In the genomic region with DNA sequence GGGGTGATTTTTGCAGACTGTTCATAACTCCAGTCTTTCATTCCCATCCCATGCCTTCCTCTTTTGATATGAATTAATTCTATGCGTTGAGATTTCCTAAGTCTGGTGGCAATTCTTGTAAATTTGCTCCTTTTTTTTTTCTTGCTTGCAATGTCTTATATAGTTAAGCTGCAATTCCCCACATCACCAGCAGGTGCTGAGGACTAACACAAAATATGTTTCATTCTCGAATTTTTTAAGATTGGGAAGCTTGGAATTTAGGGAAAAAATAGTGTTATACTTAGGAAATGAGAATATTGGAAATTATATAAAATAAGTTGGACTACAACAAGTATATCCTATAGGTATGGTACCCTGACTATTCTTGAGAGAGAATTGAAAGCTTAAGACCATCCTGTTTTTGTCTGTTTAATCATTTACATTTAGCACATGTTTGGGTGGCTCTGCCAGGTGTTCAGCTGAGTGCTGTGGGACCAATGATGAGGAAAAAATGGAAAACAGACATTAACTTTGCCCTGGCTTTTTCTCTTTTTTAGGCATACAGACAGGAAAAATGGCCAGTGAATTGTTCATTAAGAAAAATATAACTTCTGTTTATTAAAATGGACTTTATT, we compare ENCODE assay signal across 9 cellular contexts. TPM values are rescaled to one million over a fixed set of nuclear protein-coding genes. Genes with fewer than 3 reads are reported as not detected.
DNase-seq lines count a peak whose midpoint lies in the region; ATAC-seq and TF ChIP-seq lines count a peak whose summit lies in the region.
"Had no signal": no experiment of that assay in that cellular context is flagged by ENCODE, and none has a peak within 500 bp of the region (broad histone marks: within the 10 kb centered on the region; RNA-seq: fewer than 3 reads in every experiment).

No MANE protein-coding gene starts in this region.

- no peak overlapping the region for H3K4me3 Mint-ChIP-seq in stimulated activated naive CD8-positive, alpha-beta T cell treated with anti-CD3 and anti-CD28 coated beads, Interleukin-15, amount 100 ng/mL, for 72 hours

- no peak overlapping the region for H3K27ac Mint-ChIP-seq in stimulated activated naive CD8-positive, alpha-beta T cell treated with anti-CD3 and anti-CD28 coated beads, Interleukin-15, amount 100 ng/mL, for 72 hours

- peak; percentile 78 for TF ChIP-seq CTCF in fibroblast of the aortic adventitia (IDR thresholded peaks at IDR 0.05; ENCODE audit: insufficient read depth, low read length)

- H3K27me3 Mint-ChIP-seq in stimulated activated naive CD8-positive, alpha-beta T cell treated with anti-CD3 and anti-CD28 coated beads, Interleukin-15, amount 100 ng/mL, for 72 hours: no peaks in the 10 kb centered on the region

- H3K9me3 Mint-ChIP-seq in stimulated activated naive CD8-positive, alpha-beta T cell treated with anti-CD3 and anti-CD28 coated beads, Interleukin-15, amount 100 ng/mL, for 72 hours: no peaks in the 10 kb centered on the region

- no peak overlapping the region for H3K4me3 ChIP-seq in fibroblast of the aortic adventitia (ENCODE audit: low read depth, low read length)
- H3K4me3 ChIP-seq: stomach had no signal

- peak; percentile 7 for DNase-seq in stimulated activated naive CD8-positive, alpha-beta T cell treated with anti-CD3 and anti-CD28 coated beads, Interleukin-15, Interleukin-2, amounts not matched to agents 100 U/mL and 50 U/mL, for 24 hours
- DNase-seq in stimulated activated naive CD8-positive, alpha-beta T cell treated with anti-CD3 and anti-CD28 coated beads, Interleukin-15, amount 100 ng/mL, for 72 hours: no peak
- peak; percentile 49 for DNase-seq in OCI-M1 (lab: John Stamatoyannopoulos, UW)
- peak; percentile 54 for DNase-seq in fibroblast of the aortic adventitia (ENCODE audit: low read depth)
- DNase-seq in NCI-H1694 (lab: John Stamatoyannopoulos, UW): no peak
- DNase-seq: stomach had no signal

- no peaks in the 10 kb centered on the region for H3K4me1 Mint-ChIP-seq in stimulated activated naive CD8-positive, alpha-beta T cell treated with anti-CD3 and anti-CD28 coated beads, Interleukin-15, amount 100 ng/mL, for 72 hours

- ATAC-seq in stimulated activated naive CD8-positive, alpha-beta T cell treated with anti-CD3 and anti-CD28 coated beads, Interleukin-15, Interleukin-2, amounts not matched to agents 100 U/mL and 50 U/mL, for 24 hours: no peak
- no peak for ATAC-seq in stimulated activated naive CD8-positive, alpha-beta T cell treated with anti-CD3 and anti-CD28 coated beads, Interleukin-15, amount 100 ng/mL, for 72 hours
- ATAC-seq in GM19455 (IDR thresholded peaks at IDR 0.05; ENCODE audit: unreplicated experiment): no peak
- no peak for ATAC-seq in HG03442 (IDR thresholded peaks at IDR 0.05; ENCODE audit: unreplicated experiment)
- ATAC-seq in HG03175 (IDR thresholded peaks at IDR 0.05; ENCODE audit: unreplicated experiment): no peak

RNA-seq across cellular contexts. Expression of a gene that starts 30.2 kb away (rescaled TPM):
- total RNA-seq in fibroblast of the aortic adventitia (ENCODE audit: low replicate concordance): 0.33 and 6.6 TPM in 2 replicates

Comparison
In these comparisons a context has a peak if more than half of its experiments do, and no peak if none do; other contexts are left out.
1. DNase-seq: peak in stimulated activated naive CD8-positive, alpha-beta T cell treated with anti-CD3 and anti-CD28 coated beads, Interleukin-15, Interleukin-2, amounts not matched to agents 100 U/mL and 50 U/mL, for 24 hours (single experiment), OCI-M1 (single experiment) and fibroblast of the aortic adventitia (single experiment); none in stimulated activated naive CD8-positive, alpha-beta T cell treated with anti-CD3 and anti-CD28 coated beads, Interleukin-15, amount 100 ng/mL, for 72 hours (0 of 2) and NCI-H1694 (single experiment).